Comparison of ENCODE assay signal across 13 cellular contexts in the genomic region with DNA sequence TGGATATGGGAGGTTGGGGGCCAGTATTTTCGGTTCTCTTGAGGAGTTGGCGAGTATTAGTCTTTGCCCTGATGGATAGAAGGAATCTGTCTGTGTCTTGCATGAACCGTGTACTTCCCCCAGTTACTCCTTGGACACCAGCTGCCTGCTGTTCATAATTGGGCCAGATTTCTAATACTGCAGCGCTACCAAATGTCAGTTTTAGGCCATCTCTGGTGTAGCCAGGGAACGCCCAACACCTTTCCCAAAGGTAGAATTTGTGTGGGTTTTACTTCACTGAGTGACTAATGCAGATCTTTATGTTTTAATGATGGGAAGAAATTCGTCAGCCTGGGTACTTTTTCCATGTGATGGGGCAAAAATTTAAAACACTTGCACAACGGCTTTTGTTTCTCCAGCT. TPM values are rescaled to one million over a fixed set of nuclear protein-coding genes. Genes with fewer than 3 reads are reported as not detected.
DNase-seq lines count a peak whose midpoint lies in the region; ATAC-seq and TF ChIP-seq lines count a peak whose summit lies in the region.
"Had no signal": no experiment of that assay in that cellular context is flagged by ENCODE, and none has a peak within 500 bp of the region (broad histone marks: within the 10 kb centered on the region; RNA-seq: fewer than 3 reads in every experiment).

No MANE protein-coding gene starts in this region.

- peaks cover 14 to 27% (median 24%) of the 10 kb centered on the region in 4 donors for H3K4me1 Mint-ChIP-seq in CD4-positive, alpha-beta memory T cell

- POLR2A ChIA-PET in CD4-positive, alpha-beta memory T cell (lab: Charles Lee; ENCODE audit: partially characterized antibody): no interaction called here

- no peak overlapping the region for H3K27ac Mint-ChIP-seq in CD4-positive, alpha-beta memory T cell

- H3K36me3 Mint-ChIP-seq in CD4-positive, alpha-beta memory T cell: no peaks in the 10 kb centered on the region
- H3K36me3 Mint-ChIP-seq: IgD-negative memory B cell had no signal

- peaks cover 0 to 2% (median 0%) of the 10 kb centered on the region in 8 donors for H3K9me3 Mint-ChIP-seq in CD4-positive, alpha-beta memory T cell
- H3K9me3 Mint-ChIP-seq: IgD-negative memory B cell had no signal

- no peaks in the 10 kb centered on the region for H3K27me3 Mint-ChIP-seq in CD4-positive, alpha-beta memory T cell
- H3K27me3 Mint-ChIP-seq: IgD-negative memory B cell had no signal

- H3K27me3 ChIP-seq in RWPE2 (ENCODE audit: insufficient read depth, poor library complexity, severe bottlenecking) (no peaks in the 10 kb centered on the region), foreskin keratinocyte (no peaks in the 10 kb centered on the region), skeletal muscle satellite cell (ENCODE audit: control insufficient read depth, insufficient read depth, low read length) (no peaks in the 10 kb centered on the region)
- no peaks in the 10 kb centered on the region for H3K27me3 ChIP-seq in CD4-positive, alpha-beta memory T cell (ENCODE audit: insufficient read depth, low read length)
- H3K27me3 ChIP-seq: adrenal gland had no signal

- peak; percentile 69 for ATAC-seq in RWPE2 (ENCODE audit: low read depth)
- peak; percentile 80 for ATAC-seq in foreskin keratinocyte
- ATAC-seq in HG02970 (IDR thresholded peaks at IDR 0.05; ENCODE audit: low FRiP score, unreplicated experiment): no peak

- peaks cover 87% of the 10 kb centered on the region for H3K4me1 ChIP-seq in RWPE2 (ENCODE audit: insufficient read depth, poor library complexity, severe bottlenecking)
- H3K4me1 ChIP-seq in foreskin keratinocyte: peaks cover 37% of the 10 kb centered on the region
- H3K4me1 ChIP-seq in skeletal muscle satellite cell (ENCODE audit: control insufficient read depth, insufficient read depth, low read length): peaks cover 12% of the 10 kb centered on the region
- no peaks in the 10 kb centered on the region for H3K4me1 ChIP-seq in CD4-positive, alpha-beta memory T cell (ENCODE audit: insufficient read depth, low read length)

- no peak overlapping the region for H3K4me3 Mint-ChIP-seq in CD4-positive, alpha-beta memory T cell
- H3K4me3 Mint-ChIP-seq: IgD-negative memory B cell had no signal

- no peak overlapping the region for H3K4me3 ChIP-seq in RWPE2 (ENCODE audit: severe bottlenecking)
- no peak overlapping the region for H3K4me3 ChIP-seq in skeletal muscle satellite cell (ENCODE audit: low read length)
- H3K4me3 ChIP-seq in CD4-positive, alpha-beta memory T cell (ENCODE audit: low read length in 2 of 2): no peak overlapping the region
- H3K4me3 ChIP-seq: adrenal gland, SK-N-MC had no signal

- peaks cover 80% of the 10 kb centered on the region for H3K36me3 ChIP-seq in RWPE2 (ENCODE audit: low read depth)
- no peaks in the 10 kb centered on the region for H3K36me3 ChIP-seq in skeletal muscle satellite cell (ENCODE audit: insufficient read depth, low read length)
- no peaks in the 10 kb centered on the region for H3K36me3 ChIP-seq in CD4-positive, alpha-beta memory T cell (ENCODE audit: insufficient read depth, low read length)
- H3K36me3 ChIP-seq: adrenal gland had no signal

- H3K9me3 ChIP-seq in RWPE2 (ENCODE audit: severe bottlenecking) (no peaks in the 10 kb centered on the region), skeletal muscle satellite cell (replicated peaks; ENCODE audit: low read length) (no peaks in the 10 kb centered on the region)
- no peaks in the 10 kb centered on the region for H3K9me3 ChIP-seq in CD4-positive, alpha-beta memory T cell (ENCODE audit: control insufficient read depth in 1 of 2, low read length in 2 of 2)
- H3K9me3 ChIP-seq: adrenal gland had no signal

- peak overlapping the region; percentile 96 for H3K27ac ChIP-seq in RWPE2 (ENCODE audit: poor library complexity, severe bottlenecking)
- peak overlapping the region; percentile 38 for H3K27ac ChIP-seq in foreskin keratinocyte
- H3K27ac ChIP-seq in CD4-positive, alpha-beta memory T cell (ENCODE audit: low read depth, low read length): no peak overlapping the region
- H3K27ac ChIP-seq: SK-N-MC had no signal

- no peak overlapping the region for H3K9ac ChIP-seq in skeletal muscle satellite cell (ENCODE audit: low read depth, low read length)

- DNase-seq in NCI-H1092 treated with DMSO at 0.1 percent for 48 hours (lab: John Stamatoyannopoulos, UW) (peak; percentile 32), NCI-H1092 (lab: John Stamatoyannopoulos, UW) (no peak), RWPE2 (ENCODE audit: low spot score) (no peak), foreskin keratinocyte (peak; percentile 73 to 84), NCI-H510A (lab: John Stamatoyannopoulos, UW) (no peak)
- no peak for DNase-seq in CD4-positive, alpha-beta memory T cell
- DNase-seq: activated CD4-positive, alpha-beta T cell treated with anti-CD3 and anti-CD28 coated beads for 48 hours; stimulated activated CD4-positive, alpha-beta T cell treated with anti-CD3 and anti-CD28 coated beads, Interleukin-4, amount 100 ng/mL, for 4 hours had no signal

- intact Hi-C loops in CD4-positive, alpha-beta memory T cell (cut with micrococcal nuclease): no loop called here

- CTCF ChIA-PET in CD4-positive, alpha-beta memory T cell (lab: Charles Lee; ENCODE audit: partially characterized antibody): no interaction called here

- TF ChIP-seq CTCF in RWPE2 (IDR thresholded peaks at IDR 0.05; ENCODE audit: poor library complexity, severe bottlenecking): peak; percentile 33
- peak; percentile 76 for TF ChIP-seq CTCF in foreskin keratinocyte (conservative IDR thresholded peaks at IDR 0.05)

- peak overlapping the region; percentile 0 for H3K4me2 ChIP-seq in skeletal muscle satellite cell (ENCODE audit: low read length)

RNA-seq across cellular contexts. Expression of a gene that starts 18.4 kb away (rescaled TPM):
- 399 and 593 TPM in 2 replicates for total RNA-seq in foreskin keratinocyte
- 317 and 485 TPM in 2 replicates for polyA plus RNA-seq in foreskin keratinocyte
- total RNA-seq in skeletal muscle satellite cell (2012; rRNA removed): 79.3 and 86.2 TPM in 2 replicates
- 10 to 100 TPM; 22.5 to 28.5 TPM for total RNA-seq in CD4-positive, alpha-beta memory T cell
- 10 to 100 TPM in 1 of 2 donors, 1 to 10 TPM in 1; 3.9 to 14.6 TPM for polyA plus RNA-seq in CD4-positive, alpha-beta memory T cell

Comparison
In these comparisons a context has a peak if more than half of its experiments do, and no peak if none do; other contexts are left out.
1. DNase-seq: peak in NCI-H1092 treated with DMSO at 0.1 percent for 48 hours (single experiment) and foreskin keratinocyte (2 of 2); none in NCI-H1092 (single experiment), RWPE2 (single experiment), CD4-positive, alpha-beta memory T cell (0 of 5) and NCI-H510A (single experiment).
2. RNA of a gene that starts 18.4 kb away (total RNA-seq): 399 to 593 TPM in foreskin keratinocyte; 22.5 to 28.5 TPM in CD4-positive, alpha-beta memory T cell; every median in the first group is over 10 times any median in the second.